In the genomic region with DNA sequence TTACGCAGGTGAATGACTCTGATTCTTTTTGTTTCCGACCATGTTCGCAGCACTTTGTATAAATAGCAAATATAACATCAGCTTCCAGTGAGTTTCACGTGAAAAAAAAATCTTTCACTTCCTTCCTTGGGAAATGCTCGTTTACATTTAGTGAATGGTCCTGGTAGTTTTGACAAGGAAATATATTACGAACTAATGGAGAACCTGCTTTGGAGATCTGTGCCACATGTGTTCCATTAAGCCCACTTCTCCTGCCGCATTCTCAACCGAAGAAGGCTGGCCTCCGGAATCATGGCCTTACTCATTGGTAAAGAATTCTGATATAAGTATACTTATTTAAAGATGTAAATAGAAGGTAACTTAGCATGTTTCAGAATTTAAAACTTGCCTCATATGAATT, we compare ENCODE assay signal across 10 cellular contexts. TPM values are rescaled to one million over a fixed set of nuclear protein-coding genes. Genes with fewer than 3 reads are reported as not detected.
A peak's percentile ranks its signal among the peaks of the same experiment; 100 is the strongest.
DNase-seq lines count a peak whose midpoint lies in the region; ATAC-seq and TF ChIP-seq lines count a peak whose summit lies in the region.
"Had no signal": no experiment of that assay in that cellular context is flagged by ENCODE, and none has a peak within 500 bp of the region (broad histone marks: within the 10 kb centered on the region; RNA-seq: fewer than 3 reads in every experiment).

No MANE protein-coding gene starts in this region.

- no peaks in the 10 kb centered on the region for H3K9me3 ChIP-seq in CD4-positive, alpha-beta memory T cell (ENCODE audit: control insufficient read depth in 1 of 2, low read length in 2 of 2)
- no peaks in the 10 kb centered on the region for H3K9me3 ChIP-seq in MG63
- H3K9me3 ChIP-seq in ectodermal cell (ENCODE audit: control insufficient read depth, low read length), result no peaks in the 10 kb centered on the region
- no peaks in the 10 kb centered on the region for H3K9me3 ChIP-seq in gastroesophageal sphincter
- no peaks in the 10 kb centered on the region for H3K9me3 ChIP-seq in Peyer's patch

- peak overlapping the region; percentile 61 to 85 (median 80) for H3K4me3 Mint-ChIP-seq in CD4-positive, alpha-beta memory T cell
- H3K4me3 Mint-ChIP-seq in nephron progenitor cell, result peak overlapping the region; percentile 87

- peaks cover 23 to 51% (median 32%) of the 10 kb centered on the region in 4 donors for H3K4me1 Mint-ChIP-seq in CD4-positive, alpha-beta memory T cell
- peaks cover 32% of the 10 kb centered on the region for H3K4me1 Mint-ChIP-seq in nephron progenitor cell

- ATAC-seq in gastroesophageal sphincter, result no peak
- ATAC-seq in GM18861 (IDR thresholded peaks at IDR 0.05; ENCODE audit: unreplicated experiment), result no peak

- intact Hi-C loops in CD4-positive, alpha-beta memory T cell (cut with micrococcal nuclease), result no loop called here

- peaks cover 30 to 48% of the 10 kb centered on the region in 2 donors for H3K36me3 Mint-ChIP-seq in CD4-positive, alpha-beta memory T cell
- peaks cover 20% of the 10 kb centered on the region for H3K36me3 Mint-ChIP-seq in nephron progenitor cell (ENCODE audit: low read depth)

- peaks cover 39% of the 10 kb centered on the region for H3K4me1 ChIP-seq in CD4-positive, alpha-beta memory T cell (ENCODE audit: insufficient read depth, low read length)
- peaks cover 20% of the 10 kb centered on the region for H3K4me1 ChIP-seq in ectodermal cell (ENCODE audit: control insufficient read depth, insufficient read depth, low read length)
- peaks cover 0 to 52% (median 28%) of the 10 kb centered on the region in 3 donors for H3K4me1 ChIP-seq in gastroesophageal sphincter
- H3K4me1 ChIP-seq in Peyer's patch, result peaks cover 0 to 32% (median 18%) of the 10 kb centered on the region in 4 donors

- no peak overlapping the region for H3K4me3 ChIP-seq in CD4-positive, alpha-beta memory T cell (ENCODE audit: low read length in 2 of 2)
- peak overlapping the region; percentile 58; the same call in 1 of the 2 replicates for H3K4me3 ChIP-seq in MG63
- peak overlapping the region; percentile 85 for H3K4me3 ChIP-seq in ectodermal cell (ENCODE audit: insufficient read depth, low read depth, low read length)
- H3K4me3 ChIP-seq in gastroesophageal sphincter, result peak overlapping the region in 1 of 2 donors; percentile 98
- H3K4me3 ChIP-seq in Peyer's patch, result peak overlapping the region in 1 of 4 donors; percentile 96

- H3K27me3 ChIP-seq in CD4-positive, alpha-beta memory T cell (ENCODE audit: insufficient read depth, low read length), result no peaks in the 10 kb centered on the region
- H3K27me3 ChIP-seq in MG63, result no peaks in the 10 kb centered on the region
- H3K27me3 ChIP-seq in ectodermal cell (ENCODE audit: control insufficient read depth, insufficient read depth, low read length, poor library complexity, severe bottlenecking), result peaks cover 15% of the 10 kb centered on the region
- H3K27me3 ChIP-seq in gastroesophageal sphincter, result no peaks in the 10 kb centered on the region
- no peaks in the 10 kb centered on the region for H3K27me3 ChIP-seq in Peyer's patch

- peaks cover 3 to 4% of the 10 kb centered on the region in 2 donors for H3K27me3 Mint-ChIP-seq in CD4-positive, alpha-beta memory T cell
- H3K27me3 Mint-ChIP-seq in nephron progenitor cell (ENCODE audit: low read depth, poor library complexity), result peaks cover 16% of the 10 kb centered on the region

- peaks cover 29% of the 10 kb centered on the region for H3K36me3 ChIP-seq in CD4-positive, alpha-beta memory T cell (ENCODE audit: insufficient read depth, low read length)
- peaks cover 43% of the 10 kb centered on the region for H3K36me3 ChIP-seq in MG63
- H3K36me3 ChIP-seq in ectodermal cell (ENCODE audit: control insufficient read depth, insufficient read depth, low read length), result peaks cover 17% of the 10 kb centered on the region
- H3K36me3 ChIP-seq in gastroesophageal sphincter, result peaks cover 0 to 42% of the 10 kb centered on the region in 2 donors
- peaks cover 0 to 33% (median 0%) of the 10 kb centered on the region in 3 donors for H3K36me3 ChIP-seq in Peyer's patch

- DNase-seq in CD4-positive, alpha-beta memory T cell, result no peak
- DNase-seq in MG63 (no peak), nephron progenitor cell (no peak), NK-92 (lab: John Stamatoyannopoulos, UW; ENCODE audit: unreplicated experiment) (no peak), Peyer's patch (no peak)
- DNase-seq: kidney glomerular epithelial cell, NCI-H187 had no signal

- no peak for TF ChIP-seq EP300 in gastroesophageal sphincter (IDR thresholded peaks at IDR 0.05)

- TF ChIP-seq POLR2A in gastroesophageal sphincter (IDR thresholded peaks at IDR 0.05) (no peak), Peyer's patch (IDR thresholded peaks at IDR 0.05) (no peak)

- 95 to 96% methylated on average over 8 to 9 of the region's 9 CpGs for WGBS in ectodermal cell, 2 experiments
- 52 to 60% methylated on average over 9 of the region's 9 CpGs for WGBS in gastroesophageal sphincter (ENCODE audit: low coverage in 1 of 2), 2 donors

- no peak for TF ChIP-seq CTCF in nephron progenitor cell (IDR thresholded peaks at IDR 0.05)
- no peak for TF ChIP-seq CTCF in gastroesophageal sphincter (IDR thresholded peaks at IDR 0.05)
- no peak for TF ChIP-seq CTCF in Peyer's patch (IDR thresholded peaks at IDR 0.05)

- H3K27ac ChIP-seq in CD4-positive, alpha-beta memory T cell (ENCODE audit: low read depth, low read length), result no peak overlapping the region
- H3K27ac ChIP-seq in ectodermal cell (ENCODE audit: insufficient read depth, low read depth, low read length, poor library complexity, severe bottlenecking), result no peak overlapping the region
- H3K27ac ChIP-seq in gastroesophageal sphincter, result peak overlapping the region in 2 of 4 donors; percentile 87 to 91
- H3K27ac ChIP-seq in Peyer's patch, result no peak overlapping the region

- CTCF ChIA-PET in CD4-positive, alpha-beta memory T cell (lab: Charles Lee; ENCODE audit: partially characterized antibody), result no interaction called here

- POLR2A ChIA-PET in CD4-positive, alpha-beta memory T cell (lab: Charles Lee; ENCODE audit: partially characterized antibody), result no interaction called here

- H3K9me3 Mint-ChIP-seq in CD4-positive, alpha-beta memory T cell, result peaks cover 0 to 4% (median 3%) of the 10 kb centered on the region in 8 donors
- H3K9me3 Mint-ChIP-seq in nephron progenitor cell, result peaks cover 4% of the 10 kb centered on the region

- peak overlapping the region in 3 of 7 donors; percentile 8 to 81 (median 58) for H3K27ac Mint-ChIP-seq in CD4-positive, alpha-beta memory T cell
- H3K27ac Mint-ChIP-seq in nephron progenitor cell, result no peak overlapping the region

RNA-seq across cellular contexts. Expression of gene CRAMP1, which starts 3.6 kb away (rescaled TPM):
- total RNA-seq in CD4-positive, alpha-beta memory T cell, result 10 to 100 TPM; 27.3 to 33.8 TPM
- polyA plus RNA-seq in CD4-positive, alpha-beta memory T cell, result 1 to 10 TPM in 1 of 2 donors, under 1 TPM in 1; 0.55 to 5.1 TPM
- total RNA-seq in MG63 (2014; rRNA removed; shearing (Covaris generic); ENCODE audit: low replicate concordance), result 3.7 and 3.8 TPM in 2 replicates
- polyA plus RNA-seq in ectodermal cell (2013, experiment 1 of 4), result 29.3 TPM
- polyA plus RNA-seq in ectodermal cell (2013, experiment 2 of 4), result 40.0 TPM
- 24.8 TPM for polyA plus RNA-seq in ectodermal cell (2013, experiment 3 of 4)
- polyA plus RNA-seq in ectodermal cell (2013, experiment 4 of 4), result 25.5 TPM
- total RNA-seq in gastroesophageal sphincter (10 to 100 TPM in 2 of 4 donors, 1 to 10 TPM in 2; 9.0 to 15.1 (median 11.3) TPM), Peyer's patch (10 to 100 TPM; 16.5 to 37.1 (median 20.0) TPM)

RNA-seq across cellular contexts. Expression of gene IFT140, which starts 3.9 kb away (rescaled TPM):
- total RNA-seq in CD4-positive, alpha-beta memory T cell, result 1 to 10 TPM; 5.5 to 7.3 TPM
- 1 to 10 TPM; 3.3 to 3.8 TPM for polyA plus RNA-seq in CD4-positive, alpha-beta memory T cell
- total RNA-seq in MG63 (2014; rRNA removed; shearing (Covaris generic); ENCODE audit: low replicate concordance), result 25.7 and 27.8 TPM in 2 replicates
- polyA plus RNA-seq in ectodermal cell (2013, experiment 1 of 4), result 50.7 TPM
- 61.4 TPM for polyA plus RNA-seq in ectodermal cell (2013, experiment 2 of 4)
- polyA plus RNA-seq in ectodermal cell (2013, experiment 3 of 4), result 51.4 TPM
- polyA plus RNA-seq in ectodermal cell (2013, experiment 4 of 4), result 51.1 TPM
- total RNA-seq in gastroesophageal sphincter (10 to 100 TPM; 18.6 to 36.3 (median 27.2) TPM), Peyer's patch (10 to 100 TPM in 3 of 4 donors, 1 to 10 TPM in 1; 7.5 to 21.6 (median 18.4) TPM)

Comparison
In these comparisons a context has a peak if more than half of its experiments do, and no peak if none do; other contexts are left out.
1. H3K4me3 ChIP-seq: peak in MG63 (single experiment) and ectodermal cell (single experiment); none in CD4-positive, alpha-beta memory T cell (0 of 2).